Comparison of ENCODE assay signal across 15 cellular contexts in the genomic region with DNA sequence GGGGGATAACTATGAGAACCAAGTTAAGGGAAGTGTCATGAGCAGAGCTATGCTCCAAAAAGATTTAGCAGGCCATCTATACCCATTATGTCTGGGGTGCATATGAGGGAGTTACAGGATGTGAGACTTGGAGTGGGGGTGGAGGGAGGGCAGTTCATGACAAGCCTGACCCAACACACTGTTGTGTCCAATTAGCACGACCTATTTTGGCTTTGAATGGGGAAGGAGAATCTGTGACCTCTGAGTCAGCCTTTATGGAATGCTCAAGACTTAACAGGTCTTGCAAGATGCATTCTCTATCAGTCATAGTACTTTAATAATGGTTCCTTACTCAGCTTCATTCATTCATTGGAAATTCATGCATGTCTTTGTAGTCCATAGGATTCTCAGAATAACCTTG.
A peak's percentile ranks its signal among the peaks of the same experiment; 100 is the strongest.
DNase-seq lines count a peak whose midpoint lies in the region; ATAC-seq and TF ChIP-seq lines count a peak whose summit lies in the region.
"Had no signal": no experiment of that assay in that cellular context is flagged by ENCODE, and none has a peak within 500 bp of the region (broad histone marks: within the 10 kb centered on the region; RNA-seq: fewer than 3 reads in every experiment).

No MANE protein-coding gene starts in this region.

- H3K27me3 ChIP-seq in BJ (ENCODE audit: control insufficient read depth, insufficient read depth, low read length), result no peaks in the 10 kb centered on the region
- H3K27me3 ChIP-seq in MG63, result no peaks in the 10 kb centered on the region
- H3K27me3 ChIP-seq in mesenchymal stem cell (ENCODE audit: control insufficient read depth in 1 of 2, insufficient read depth in 1 of 2, low read length in 2 of 2), result no peaks in the 10 kb centered on the region
- H3K27me3 ChIP-seq: pancreas had no signal

- WGBS in mesenchymal stem cell, result 0% methylated on average over 1 of the region's 1 CpG

- H3K9me3 Mint-ChIP-seq in activated naive CD4-positive, alpha-beta T cell treated with anti-CD3 and anti-CD28 coated beads for 36 hours, result peaks cover 3% of the 10 kb centered on the region
- H3K9me3 Mint-ChIP-seq in endothelial cell (ENCODE audit: unreplicated experiment), result no peaks in the 10 kb centered on the region

- CTCF ChIA-PET in BJ (lab: Yijun Ruan, JAX), result interaction anchor here (1.1 to 1.5 kb wide), 2 partner anchors 344 to 403 kb away, joined by 3 read pairs; no protein-coding TSS in a partner anchor
- CTCF ChIA-PET in activated naive CD4-positive, alpha-beta T cell treated with anti-CD3 and anti-CD28 coated beads for 36 hours (lab: Charles Lee), result no interaction called here

- no peak overlapping the region for H3K23ac ChIP-seq in mesenchymal stem cell (ENCODE audit: low read length in 2 of 2)

- no peak overlapping the region for H2BK15ac ChIP-seq in mesenchymal stem cell (ENCODE audit: low read depth, poor library complexity, severe bottlenecking)

- H3K18ac ChIP-seq in mesenchymal stem cell (ENCODE audit: low read depth in 1 of 2, low read length in 2 of 2), result no peak overlapping the region

- H4K8ac ChIP-seq in mesenchymal stem cell (ENCODE audit: low read length), result no peak overlapping the region

- no peak overlapping the region for H3K4me2 ChIP-seq in mesenchymal stem cell (ENCODE audit: low read length, poor library complexity, severe bottlenecking)

- no peak overlapping the region for H4K91ac ChIP-seq in mesenchymal stem cell (ENCODE audit: low read length)

- intact Hi-C loops in activated naive CD4-positive, alpha-beta T cell treated with anti-CD3 and anti-CD28 coated beads for 36 hours (cut with micrococcal nuclease), result no loop called here
- intact Hi-C loops in left ventricle myocardium superior (cut with micrococcal nuclease), result no loop called here

- no peaks in the 10 kb centered on the region for H3K36me3 Mint-ChIP-seq in activated naive CD4-positive, alpha-beta T cell treated with anti-CD3 and anti-CD28 coated beads for 36 hours (ENCODE audit: low read depth)
- no peaks in the 10 kb centered on the region for H3K36me3 Mint-ChIP-seq in endothelial cell (ENCODE audit: low read depth, unreplicated experiment)

- ATAC-seq in left ventricle myocardium superior, result no peak
- ATAC-seq: pancreas had no signal

- H3K9me3 ChIP-seq in MG63, result peaks cover 4% of the 10 kb centered on the region
- H3K9me3 ChIP-seq in mesenchymal stem cell (ENCODE audit: control insufficient read depth, low read length), result no peaks in the 10 kb centered on the region
- H3K9me3 ChIP-seq: pancreas had no signal

- H2AK5ac ChIP-seq in mesenchymal stem cell (ENCODE audit: low read length, severe bottlenecking), result no peak overlapping the region

- H3K27ac ChIP-seq in mesenchymal stem cell (ENCODE audit: low read length, poor library complexity, severe bottlenecking), result no peak overlapping the region
- H3K27ac ChIP-seq: pancreas had no signal

- no peak overlapping the region for H2BK12ac ChIP-seq in mesenchymal stem cell (ENCODE audit: low read length in 2 of 2)

- no peak overlapping the region for H3K14ac ChIP-seq in mesenchymal stem cell (ENCODE audit: low read length in 2 of 2)

- H3K4me3 Mint-ChIP-seq in activated naive CD4-positive, alpha-beta T cell treated with anti-CD3 and anti-CD28 coated beads for 36 hours, result no peak overlapping the region
- H3K4me3 Mint-ChIP-seq in endothelial cell (ENCODE audit: unreplicated experiment), result no peak overlapping the region

- POLR2A ChIA-PET in BJ (lab: Charles Lee), result interaction anchor here (0.8 to 0.9 kb wide), 2 partner anchors 398 to 403 kb away, joined by 7 to 11 read pairs; no protein-coding TSS in a partner anchor

- DNase-seq in BJ (ENCODE audit: low read depth), result peak; percentile 61
- DNase-seq in MG63, result peak; percentile 61
- peak; percentile 90 for DNase-seq in epithelial cell of esophagus (ENCODE audit: low read depth)
- peak; percentile 59 for DNase-seq in mesenchymal stem cell
- no peak for DNase-seq in activated naive CD4-positive, alpha-beta T cell treated with anti-CD3 and anti-CD28 coated beads for 36 hours
- no peak for DNase-seq in LoVo (ENCODE audit: low spot score)
- no peak for DNase-seq in endothelial cell (ENCODE audit: low spot score)
- no peak for DNase-seq in left ventricle myocardium superior
- DNase-seq: activated naive CD4-positive, alpha-beta T cell treated with anti-CD3 and anti-CD28 coated beads, Interleukin-2, amount 50 U/mL, for 16 hours; cerebellar nuclear complex; DMS153; NCI-H1930; NCI-H748 treated with DMSO at 0.1 percent for 48 hours; pancreas; SHP77 had no signal

- H3K27ac Mint-ChIP-seq in activated naive CD4-positive, alpha-beta T cell treated with anti-CD3 and anti-CD28 coated beads for 36 hours, result no peak overlapping the region
- no peak overlapping the region for H3K27ac Mint-ChIP-seq in endothelial cell (ENCODE audit: unreplicated experiment)

- no peak overlapping the region for H2AFZ ChIP-seq in mesenchymal stem cell (ENCODE audit: low read depth, low read length)

- TF ChIP-seq CTCF in BJ (IDR thresholded peaks at IDR 0.05; ENCODE audit: insufficient read depth, low read depth, low read length) (no peak), epithelial cell of esophagus (IDR thresholded peaks at IDR 0.05; ENCODE audit: insufficient read depth, low read depth, low read length, missing control alignments) (no peak), endothelial cell (IDR thresholded peaks at IDR 0.05; ENCODE audit: unreplicated experiment) (no peak)

- no peaks in the 10 kb centered on the region for H3K27me3 Mint-ChIP-seq in activated naive CD4-positive, alpha-beta T cell treated with anti-CD3 and anti-CD28 coated beads for 36 hours (ENCODE audit: low read depth)
- peaks cover 2% of the 10 kb centered on the region for H3K27me3 Mint-ChIP-seq in endothelial cell (ENCODE audit: unreplicated experiment)

- peaks cover 2% of the 10 kb centered on the region for H3K4me1 ChIP-seq in mesenchymal stem cell (ENCODE audit: control insufficient read depth, insufficient read depth, low read depth, low read length)
- H3K4me1 ChIP-seq: pancreas had no signal

- no peaks in the 10 kb centered on the region for H3K4me1 Mint-ChIP-seq in activated naive CD4-positive, alpha-beta T cell treated with anti-CD3 and anti-CD28 coated beads for 36 hours (ENCODE audit: low read depth)
- no peaks in the 10 kb centered on the region for H3K4me1 Mint-ChIP-seq in endothelial cell (ENCODE audit: unreplicated experiment)

- H3K4ac ChIP-seq in mesenchymal stem cell (ENCODE audit: low read depth in 1 of 2, low read length in 2 of 2), result no peak overlapping the region

- H3K9ac ChIP-seq in mesenchymal stem cell (ENCODE audit: low read length), result no peak overlapping the region

- no peaks in the 10 kb centered on the region for H3K79me1 ChIP-seq in mesenchymal stem cell (replicated peaks; ENCODE audit: low read length, poor library complexity, severe bottlenecking)

- H3K4me3 ChIP-seq in BJ (ENCODE audit: low read depth, low read length), result no peak overlapping the region
- H3K4me3 ChIP-seq in MG63, result no peak overlapping the region
- no peak overlapping the region for H3K4me3 ChIP-seq in epithelial cell of esophagus (ENCODE audit: low read length)
- no peak overlapping the region for H3K4me3 ChIP-seq in mesenchymal stem cell (ENCODE audit: insufficient read depth in 1 of 2, low read depth in 1 of 2, low read length in 2 of 2)
- H3K4me3 ChIP-seq: pancreas had no signal

- no peaks in the 10 kb centered on the region for H3K36me3 ChIP-seq in BJ (ENCODE audit: control insufficient read depth, insufficient read depth, low read length)
- no peaks in the 10 kb centered on the region for H3K36me3 ChIP-seq in MG63
- H3K36me3 ChIP-seq in mesenchymal stem cell (ENCODE audit: control insufficient read depth in 1 of 2, insufficient read depth in 2 of 2, low read depth in 1 of 2, low read length in 2 of 2), result no peaks in the 10 kb centered on the region
- H3K36me3 ChIP-seq: pancreas had no signal

- H2BK120ac ChIP-seq in mesenchymal stem cell (ENCODE audit: low read depth, low read length), result no peak overlapping the region

- H2BK5ac ChIP-seq in mesenchymal stem cell (ENCODE audit: low read depth, low read length, poor library complexity, severe bottlenecking), result no peak overlapping the region

Comparison
In these comparisons a context has a peak if more than half of its experiments do, and no peak if none do; other contexts are left out.
1. DNase-seq: peak in BJ (single experiment), MG63 (single experiment), epithelial cell of esophagus (single experiment) and mesenchymal stem cell (single experiment); none in activated naive CD4-positive, alpha-beta T cell treated with anti-CD3 and anti-CD28 coated beads for 36 hours (single experiment), LoVo (single experiment), endothelial cell (single experiment) and left ventricle myocardium superior (single experiment).